ENCODE assay signal across 10 cellular contexts in genomic region chr2:11377915-11378649, GRCh38. TPM values are rescaled to one million over a fixed set of nuclear protein-coding genes. Genes with fewer than 3 reads are reported as not detected.
A peak's percentile ranks its signal among the peaks of the same experiment; 100 is the strongest.
DNase-seq lines count a peak whose midpoint lies in the region; ATAC-seq and TF ChIP-seq lines count a peak whose summit lies in the region.
"Had no signal": no experiment of that assay in that cellular context is flagged by ENCODE, and none has a peak within 500 bp of the region (broad histone marks: within the 10 kb centered on the region; RNA-seq: fewer than 3 reads in every experiment).

No MANE protein-coding gene starts in this region.

- no peaks in the 10 kb centered on the region for H4K20me1 ChIP-seq in DOHH2 (ENCODE audit: control insufficient read depth, insufficient read depth, low read depth, low read length)
- H4K20me1 ChIP-seq in Karpas-422 (ENCODE audit: insufficient read depth, low read depth, low read length): no peaks in the 10 kb centered on the region

- H3K27ac ChIP-seq in DOHH2 (ENCODE audit: low read depth, low read length) (peak overlapping the region; percentile 18; the same call in 1 of the 2 replicates), Karpas-422 (ENCODE audit: low read length) (no peak overlapping the region), liver (ENCODE audit: low read depth in 1 of 2, low read length in 2 of 2) (peak overlapping the region; percentile 5 to 67)
- H3K27ac ChIP-seq: SJSA1 had no signal

- H3K4me1 ChIP-seq in DOHH2 (ENCODE audit: control insufficient read depth, low read length) (peaks cover 62% of the 10 kb centered on the region), Karpas-422 (ENCODE audit: low read length) (peaks cover 3% of the 10 kb centered on the region; the same call in 1 of the 2 replicates), liver (ENCODE audit: control insufficient read depth in 4 of 4, insufficient read depth in 4 of 4, low read length in 3 of 4) (peaks cover 0 to 11% (median 9%) of the 10 kb centered on the region in 4 donors)

- 79% methylated on average over 14 of the region's 14 CpGs for WGBS in liver

- TF ChIP-seq RAD21 in liver (IDR thresholded peaks at IDR 0.05): no peak

- H3K9ac ChIP-seq in Karpas-422 (ENCODE audit: low read length): no peak overlapping the region
- no peak overlapping the region for H3K9ac ChIP-seq in liver (ENCODE audit: low read depth in 1 of 2, low read length in 2 of 2)

- DNase-seq in Karpas-422 (peak; percentile 32), NCI-H69 (lab: John Stamatoyannopoulos, UW) (no peak), GM03348 (ENCODE audit: low spot score) (no peak), HUDEP-2 (lab: John Stamatoyannopoulos, UW; ENCODE audit: unreplicated experiment in 76 of 76) (no peak), DMS 273 treated with DMSO at 0.1 percent for 48 hours (lab: John Stamatoyannopoulos, UW) (no peak)
- DNase-seq: CD4-positive, alpha-beta memory T cell had no signal

- H3K9me3 ChIP-seq in DOHH2 (ENCODE audit: control insufficient read depth, insufficient read depth, low read length) (no peaks in the 10 kb centered on the region), Karpas-422 (ENCODE audit: low read length) (no peaks in the 10 kb centered on the region), liver (ENCODE audit: control insufficient read depth in 4 of 4, low read length in 3 of 4) (no peaks in the 10 kb centered on the region)
- H3K9me3 ChIP-seq: SJSA1 had no signal

- H3K27me3 ChIP-seq in DOHH2 (ENCODE audit: control insufficient read depth, low read length): no peaks in the 10 kb centered on the region
- H3K27me3 ChIP-seq in Karpas-422 (ENCODE audit: low read length): no peaks in the 10 kb centered on the region
- H3K27me3 ChIP-seq in liver (ENCODE audit: control insufficient read depth in 4 of 4, insufficient read depth in 4 of 4, low read length in 3 of 4): no peaks in the 10 kb centered on the region
- H3K27me3 ChIP-seq: SJSA1 had no signal

- H3K36me3 ChIP-seq in DOHH2 (ENCODE audit: control insufficient read depth, low read length) (no peaks in the 10 kb centered on the region), Karpas-422 (ENCODE audit: insufficient read depth, low read length) (no peaks in the 10 kb centered on the region), liver (ENCODE audit: control insufficient read depth in 4 of 4, insufficient read depth in 3 of 4, low read depth in 1 of 4, low read length in 3 of 4) (no peaks in the 10 kb centered on the region)
- H3K36me3 ChIP-seq: SJSA1 had no signal

- H3K4me3 ChIP-seq in DOHH2 (ENCODE audit: low read length): peak overlapping the region; percentile 48
- no peak overlapping the region for H3K4me3 ChIP-seq in Karpas-422 (ENCODE audit: low read length)
- no peak overlapping the region for H3K4me3 ChIP-seq in liver (ENCODE audit: low read depth in 1 of 3, low read length in 3 of 3)
- H3K4me3 ChIP-seq: SJSA1 had no signal

- H3F3A ChIP-seq in DOHH2 (ENCODE audit: control insufficient read depth, insufficient read depth): peaks cover 13% of the 10 kb centered on the region

- TF ChIP-seq CTCF in DOHH2 (IDR thresholded peaks at IDR 0.05; ENCODE audit: low read depth, low read length, poor library complexity, severe bottlenecking): no peak
- no peak for TF ChIP-seq CTCF in liver (IDR thresholded peaks at IDR 0.05; ENCODE audit: low read depth, low read length, missing input control)

- no peak overlapping the region for H2AFZ ChIP-seq in Karpas-422 (ENCODE audit: low read length)

- ATAC-seq in GM21576 (IDR thresholded peaks at IDR 0.05; ENCODE audit: unreplicated experiment): peak; percentile 89

- H3K9me2 ChIP-seq in DOHH2 (replicated peaks; ENCODE audit: control insufficient read depth, low read length): no peaks in the 10 kb centered on the region
- no peaks in the 10 kb centered on the region for H3K9me2 ChIP-seq in Karpas-422 (replicated peaks; ENCODE audit: insufficient read depth, low read length)

- peak overlapping the region; percentile 61 for H3K4me2 ChIP-seq in DOHH2 (ENCODE audit: low read length)
- H3K4me2 ChIP-seq in Karpas-422 (ENCODE audit: low read depth, low read length, poor library complexity, severe bottlenecking): no peak overlapping the region

- H3K79me2 ChIP-seq in DOHH2 (ENCODE audit: control insufficient read depth, low read length) (no peaks in the 10 kb centered on the region), Karpas-422 (ENCODE audit: low read length) (no peaks in the 10 kb centered on the region)

TF ChIP-seq in liver, 16 proteins besides CTCF, POLR2A, EP300 and RAD21:
- TF ChIP-seq FOXA2 (IDR thresholded peaks at IDR 0.05): no peak
- TF ChIP-seq NR2F2 (IDR thresholded peaks at IDR 0.05): peak; percentile 56

RNA-seq across cellular contexts. Expression of gene ROCK2, which starts 33.6 kb away (rescaled TPM):
- total RNA-seq in Karpas-422 (2014; rRNA removed; shearing (Covaris generic); ENCODE audit: low replicate concordance): 7.4 and 14.2 TPM in 2 replicates
- total RNA-seq in liver: 10 to 100 TPM; 16.1 to 31.0 TPM
- 1 to 10 TPM; 5.3 to 8.3 TPM for polyA plus RNA-seq in liver
